Comparison of ENCODE assay signal across 8 cellular contexts in genomic region chr7:142855756-142856564, GRCh38. TPM values are rescaled to one million over a fixed set of nuclear protein-coding genes. Genes with fewer than 3 reads are reported as not detected.
DNase-seq lines count a peak whose midpoint lies in the region; ATAC-seq, FAIRE-seq and TF ChIP-seq lines count a peak whose summit lies in the region.

No MANE protein-coding gene starts in this region.

- H3K56ac ChIP-seq in IMR-90 (ENCODE audit: extremely low read depth, insufficient read depth, low read length) = no peak overlapping the region

- H4K5ac ChIP-seq in IMR-90 (ENCODE audit: low read depth, low read length) = no peak overlapping the region

- peaks cover 11% of the 10 kb centered on the region for H3K27me3 ChIP-seq in IMR-90 (ENCODE audit: control insufficient read depth, insufficient read depth, low read length)
- peaks cover 4% of the 10 kb centered on the region for H3K27me3 ChIP-seq in astrocyte (ENCODE audit: insufficient read depth, low read length)
- peaks cover 21% of the 10 kb centered on the region for H3K27me3 ChIP-seq in iPS-15b (ENCODE audit: control insufficient read depth, insufficient read depth, low read length)

- no peak overlapping the region for H2BK5ac ChIP-seq in IMR-90 (ENCODE audit: low read depth, low read length, poor library complexity, severe bottlenecking)

- H3K4ac ChIP-seq in IMR-90 (ENCODE audit: low read depth, low read length) = no peak overlapping the region

- in situ Hi-C loops in IMR-90 (cut with MboI; ENCODE audit: low sequenced_read_pairs) = loop anchor here (10.0 kb wide), 1 partner anchor 359 kb away; no protein-coding TSS in a partner anchor

- no peak for FAIRE-seq in astrocyte (lab: Jason Lieb, UNC)

- no peaks in the 10 kb centered on the region for H3K79me2 ChIP-seq in astrocyte (ENCODE audit: insufficient read depth, low read length)

- TF ChIP-seq CTCF in IMR-90 (conservative IDR thresholded peaks at IDR 0.05; ENCODE audit: low read depth, low read length) (no peak), astrocyte (IDR thresholded peaks at IDR 0.05; ENCODE audit: insufficient read depth, low read depth, low read length) (no peak)

- H3K27me3 Mint-ChIP-seq in astrocyte (ENCODE audit: low read depth, unreplicated experiment) = no peaks in the 10 kb centered on the region
- no peaks in the 10 kb centered on the region for H3K27me3 Mint-ChIP-seq in stimulated activated memory B cell treated with anti-CD40 and anti-IgM and Interleukin-4, amounts not matched to agents 10 μg/mL and 1 μg/mL and 100 μg/mL, for 72 hours

- H2AFZ ChIP-seq in IMR-90 (replicated peaks; ENCODE audit: low read length, poor library complexity) = peak overlapping the region; percentile 10
- peak overlapping the region; percentile 90 for H2AFZ ChIP-seq in astrocyte (ENCODE audit: low read depth, low read length)

- H3K79me1 ChIP-seq in IMR-90 (ENCODE audit: low read depth in 1 of 2, low read length in 2 of 2) = no peaks in the 10 kb centered on the region

- no peak overlapping the region for H2AK5ac ChIP-seq in IMR-90 (ENCODE audit: low read depth, low read length)

- H4K91ac ChIP-seq in IMR-90 (ENCODE audit: insufficient read depth, low read depth, low read length) = no peak overlapping the region

- no peaks in the 10 kb centered on the region for H3K9me3 Mint-ChIP-seq in astrocyte (ENCODE audit: unreplicated experiment)
- H3K9me3 Mint-ChIP-seq in stimulated activated memory B cell treated with anti-CD40 and anti-IgM and Interleukin-4, amounts not matched to agents 10 μg/mL and 1 μg/mL and 100 μg/mL, for 72 hours = no peaks in the 10 kb centered on the region

- no peak overlapping the region for H3K18ac ChIP-seq in IMR-90 (ENCODE audit: low read depth, low read length)

- no peak for TF ChIP-seq RAD21 in IMR-90 (IDR thresholded peaks at IDR 0.05; ENCODE audit: low read length)

- dilution Hi-C loops in IMR-90 (cut with HindIII; ENCODE audit: low sequenced_read_pairs, unreplicated experiment) = no loop called here

- peak overlapping the region; percentile 88 for H3K4me3 Mint-ChIP-seq in astrocyte (ENCODE audit: unreplicated experiment)
- peak overlapping the region; percentile 94 for H3K4me3 Mint-ChIP-seq in stimulated activated memory B cell treated with anti-CD40 and anti-IgM and Interleukin-4, amounts not matched to agents 10 μg/mL and 1 μg/mL and 100 μg/mL, for 72 hours

- H2AK9ac ChIP-seq in IMR-90 (replicated peaks; ENCODE audit: low read depth, low read length, poor library complexity) = no peak overlapping the region

- no peak overlapping the region for H2BK15ac ChIP-seq in IMR-90 (ENCODE audit: low read depth, low read length)

- H3K27ac Mint-ChIP-seq in astrocyte (ENCODE audit: unreplicated experiment) = no peak overlapping the region
- H3K27ac Mint-ChIP-seq in stimulated activated memory B cell treated with anti-CD40 and anti-IgM and Interleukin-4, amounts not matched to agents 10 μg/mL and 1 μg/mL and 100 μg/mL, for 72 hours = peak overlapping the region; percentile 91

- BruUV-seq in IMR-90 (replicated peaks; lab: Mats Ljungman, UMichigan) = no TSS peak

- H3K4me2 ChIP-seq in IMR-90 (ENCODE audit: low read depth, low read length) (no peak overlapping the region), astrocyte (ENCODE audit: low read length) (peak overlapping the region; percentile 99)

- peaks cover 11% of the 10 kb centered on the region for H3K4me1 Mint-ChIP-seq in astrocyte (ENCODE audit: low read depth, unreplicated experiment)
- peaks cover 42% of the 10 kb centered on the region for H3K4me1 Mint-ChIP-seq in stimulated activated memory B cell treated with anti-CD40 and anti-IgM and Interleukin-4, amounts not matched to agents 10 μg/mL and 1 μg/mL and 100 μg/mL, for 72 hours

- no peaks in the 10 kb centered on the region for H3K36me3 Mint-ChIP-seq in astrocyte (ENCODE audit: low read depth, unreplicated experiment)
- H3K36me3 Mint-ChIP-seq in stimulated activated memory B cell treated with anti-CD40 and anti-IgM and Interleukin-4, amounts not matched to agents 10 μg/mL and 1 μg/mL and 100 μg/mL, for 72 hours = no peaks in the 10 kb centered on the region

- H3K36me3 ChIP-seq in IMR-90 (ENCODE audit: control insufficient read depth, insufficient read depth, low read length) (no peaks in the 10 kb centered on the region), astrocyte (ENCODE audit: insufficient read depth, low read length) (no peaks in the 10 kb centered on the region), iPS-15b (ENCODE audit: control insufficient read depth, insufficient read depth, low read length) (no peaks in the 10 kb centered on the region)

- H3K14ac ChIP-seq in IMR-90 (replicated peaks; ENCODE audit: low read depth, low read length) = no peak overlapping the region

- H3K9ac ChIP-seq in IMR-90 (ENCODE audit: low read depth, low read length) (no peak overlapping the region), astrocyte (ENCODE audit: low read length) (peak overlapping the region; percentile 80), iPS-15b (ENCODE audit: low read depth, low read length) (no peak overlapping the region)

- ATAC-seq in IMR-90 (ENCODE audit: low read depth) = no peak
- no peak for ATAC-seq in stimulated activated memory B cell treated with anti-CD40 and anti-IgM and Interleukin-4, amounts not matched to agents 10 μg/mL and 1 μg/mL and 100 μg/mL, for 72 hours
- no peak for ATAC-seq in HG02885 (IDR thresholded peaks at IDR 0.05; ENCODE audit: poor library complexity, unreplicated experiment)

- DNase-seq in IMR-90 (no peak), astrocyte (ENCODE audit: low read depth) (no peak), activated gamma-delta T cell treated with Interleukin-2 at 50 U/mL for 16 hours (no peak), NCI-H2196 (lab: John Stamatoyannopoulos, UW; ENCODE audit: unreplicated experiment) (no peak), SKM-1 (lab: John Stamatoyannopoulos, UW; ENCODE audit: unreplicated experiment) (no peak)

- no peaks in the 10 kb centered on the region for H3K4me1 ChIP-seq in IMR-90 (ENCODE audit: control insufficient read depth, insufficient read depth, low read length)
- H3K4me1 ChIP-seq in astrocyte (ENCODE audit: insufficient read depth, low read length) = peaks cover 8% of the 10 kb centered on the region
- H3K4me1 ChIP-seq in iPS-15b (ENCODE audit: control insufficient read depth, insufficient read depth, low read length) = peaks cover 2% of the 10 kb centered on the region

- CTCF ChIA-PET in IMR-90 (lab: Yijun Ruan, JAX) = no interaction called here

- no peak overlapping the region for H3K27ac ChIP-seq in IMR-90 (ENCODE audit: insufficient read depth, low read length)
- no peak overlapping the region for H3K27ac ChIP-seq in astrocyte (ENCODE audit: low read depth, low read length)

- no peak overlapping the region for H4K8ac ChIP-seq in IMR-90 (ENCODE audit: low read depth in 2 of 2, low read length in 2 of 2)

- WGBS in IMR-90 (ENCODE audit: extremely low coverage in 2 of 2, insufficient read length in 1 of 2), 2 experiments = no CpG with 5 or more reads among the region's 12 CpGs

- H2BK120ac ChIP-seq in IMR-90 (ENCODE audit: low read depth, low read length) = no peak overlapping the region

- H2BK20ac ChIP-seq in IMR-90 (ENCODE audit: low read depth, low read length) = no peak overlapping the region

- H4K20me1 ChIP-seq in IMR-90 (ENCODE audit: insufficient read depth, low read length) = no peaks in the 10 kb centered on the region
- no peaks in the 10 kb centered on the region for H4K20me1 ChIP-seq in astrocyte (ENCODE audit: insufficient read depth, low read length)

- H3K4me3 ChIP-seq in IMR-90 (ENCODE audit: insufficient read depth, low read depth, low read length) (no peak overlapping the region; the same call in 1 of the 2 replicates), astrocyte (ENCODE audit: insufficient read depth, low read depth, low read length) (peak overlapping the region; percentile 83), iPS-15b (ENCODE audit: low read depth, low read length) (peak overlapping the region; percentile 71)

- POLR2A ChIA-PET in IMR-90 (lab: Charles Lee; ENCODE audit: unreplicated experiment) = no interaction called here

- intact Hi-C loops in IMR-90 (cut with micrococcal nuclease) = no loop called here

- H3K9me3 ChIP-seq in IMR-90 (ENCODE audit: control insufficient read depth, insufficient read depth, low read length) (no peaks in the 10 kb centered on the region), astrocyte (ENCODE audit: insufficient read depth, low read depth, low read length) (no peaks in the 10 kb centered on the region), iPS-15b (ENCODE audit: control insufficient read depth, insufficient read depth, low read length) (no peaks in the 10 kb centered on the region)

- no peak overlapping the region for H3K23ac ChIP-seq in IMR-90 (ENCODE audit: low read depth, low read length)

- no peak for TF ChIP-seq POLR2A in IMR-90 (IDR thresholded peaks at IDR 0.05; ENCODE audit: low read depth, low read length)

- H3K9me1 ChIP-seq in IMR-90 (ENCODE audit: insufficient read depth, low read length) = no peaks in the 10 kb centered on the region

TF ChIP-seq in IMR-90, 13 proteins besides CTCF, POLR2A, EP300 and RAD21:
- no peak for TF ChIP-seq MAFK (IDR thresholded peaks at IDR 0.05; ENCODE audit: low read depth, low read length)
- TF ChIP-seq RFX5 (IDR thresholded peaks at IDR 0.05; ENCODE audit: low read depth, low read length) = no peak
- no peak for TF ChIP-seq MXI1 (IDR thresholded peaks at IDR 0.05; ENCODE audit: borderline replicate concordance, low read depth, low read length)
- no peak for TF ChIP-seq NFE2L2 (IDR thresholded peaks at IDR 0.05; ENCODE audit: low read depth, low read length)
- no peak for TF ChIP-seq SMC3 (IDR thresholded peaks at IDR 0.05; ENCODE audit: low read depth, low read length)
- no peak for TF ChIP-seq BHLHE40 (IDR thresholded peaks at IDR 0.05; ENCODE audit: low read depth, low read length)
- TF ChIP-seq USF2 (IDR thresholded peaks at IDR 0.05; ENCODE audit: low read depth, low read length) = no peak
- no peak for TF ChIP-seq FOS (IDR thresholded peaks at IDR 0.05; ENCODE audit: low read depth, low read length)
TF ChIP-seq in IMR-90: peak in this region for 0.

RNA-seq across cellular contexts. Expression of gene EPHB6, which starts 1.1 kb away (rescaled TPM):
- under 0.01 TPM in 2 replicates for total RNA-seq in IMR-90 (2012; rRNA removed)
- polyA plus RNA-seq in IMR-90 (2012; rRNA removed) = 0.60 and 0.75 TPM in 2 replicates
- 0.45 and 0.99 TPM in 2 replicates for polyA plus RNA-seq in IMR-90 (2012; cell fraction: cytosol; rRNA removed)
- 0.77 and 1.9 TPM in 2 replicates for polyA plus RNA-seq in IMR-90 (2012; cell fraction: nucleus; rRNA removed; ENCODE audit: low replicate concordance)
- total RNA-seq in astrocyte = 15.7 and 16.2 TPM in 2 replicates

RNA-seq across cellular contexts. Expression of gene TRPV6, which starts 29.6 kb away (rescaled TPM):
- total RNA-seq in IMR-90 (2012; rRNA removed) = not detected in 2 replicates
- polyA plus RNA-seq in IMR-90 (2012; rRNA removed) = 0.03 TPM in 1 of 2 replicates, not detected in the other
- not detected in 2 replicates for polyA plus RNA-seq in IMR-90 (2012; cell fraction: cytosol; rRNA removed)
- 0.02 TPM in 1 of 2 replicates, not detected in the other for polyA plus RNA-seq in IMR-90 (2012; cell fraction: nucleus; rRNA removed; ENCODE audit: low replicate concordance)
- total RNA-seq in astrocyte = 0.14 and 0.46 TPM in 2 replicates

Comparison
In these comparisons a context has a peak if more than half of its experiments do, and no peak if none do; other contexts are left out.
1. RNA of gene EPHB6, which starts 1.1 kb away (total RNA-seq): 15.7 to 16.2 TPM in astrocyte; under 0.01 TPM in IMR-90; every median in the first group is over 10 times any median in the second.